15 cellular contexts compared by ENCODE assay signal in the genomic region with DNA sequence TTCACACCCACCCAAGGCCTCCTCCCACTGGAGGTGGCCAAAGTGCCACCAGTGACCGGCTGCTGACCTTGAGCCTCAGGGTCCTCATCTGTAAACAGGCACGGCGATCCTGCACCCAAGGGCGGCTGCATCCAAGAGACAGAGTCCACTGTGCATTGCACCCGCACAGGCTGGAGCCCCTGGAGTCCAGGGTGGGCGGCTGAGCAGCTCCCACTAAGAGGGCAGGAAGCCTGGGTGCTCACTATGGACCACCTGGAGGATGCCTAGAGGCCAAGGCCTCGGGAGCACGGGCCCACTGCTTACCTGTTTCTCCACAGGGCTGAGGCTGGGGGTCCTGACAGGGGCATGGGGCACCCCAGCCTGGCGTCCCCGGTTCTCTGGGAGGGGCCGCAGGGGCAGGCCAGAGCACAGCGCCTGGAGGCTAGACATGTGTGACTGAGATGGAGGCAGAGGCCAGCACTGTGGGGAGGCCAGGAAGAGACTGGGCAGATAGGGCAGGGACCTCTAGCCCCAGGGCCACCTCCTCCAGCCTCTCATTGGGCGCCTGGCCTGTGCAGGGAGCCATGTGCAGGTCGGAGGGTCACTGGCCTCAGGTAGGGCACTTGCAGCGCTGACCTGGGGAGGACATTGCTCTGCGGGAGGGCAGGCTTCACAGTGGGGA. TPM values are rescaled to one million over a fixed set of nuclear protein-coding genes. Genes with fewer than 3 reads are reported as not detected.
DNase-seq lines count a peak whose midpoint lies in the region; ATAC-seq and TF ChIP-seq lines count a peak whose summit lies in the region.
"Had no signal": no experiment of that assay in that cellular context is flagged by ENCODE, and none has a peak within 500 bp of the region (broad histone marks: within the 10 kb centered on the region; RNA-seq: fewer than 3 reads in every experiment).

Gene UROC1, minus strand, starts transcription at position 483 of the 661 bp plus-strand sequence. Its CDS starts 54 bp downstream, at position 429.

- H3K4me2 ChIP-seq in BLaER1 treated with 17β-estradiol and CSF1 and Interleukin-3, amounts not matched to agents 10 nM and 100 nM = peak within 1 kb of the TSS in 9 of 11 experiments; percentile 15 to 80 (median 59); a peak in 15 of 22 replicates
- H3K4me2 ChIP-seq in neural progenitor cell = peak within 1 kb of the TSS; percentile 46

- H3K27me3 Mint-ChIP-seq in Caco-2 (ENCODE audit: insufficient read depth, unreplicated experiment) (no peaks in the 10 kb centered on the region), glutamatergic neuron (ENCODE audit: unreplicated experiment) (peaks cover 9% of the 10 kb centered on the region), neural progenitor cell (ENCODE audit: insufficient read depth, low read depth) (peaks cover 9% of the 10 kb centered on the region)

- H3K79me2 ChIP-seq in neural progenitor cell (ENCODE audit: low read depth) = no peaks in the 10 kb centered on the region

- no peak within 1 kb of the TSS for H2AFZ ChIP-seq in neural progenitor cell (replicated peaks)

- H3K9me3 Mint-ChIP-seq in Caco-2 (ENCODE audit: unreplicated experiment) = no peaks in the 10 kb centered on the region
- H3K9me3 Mint-ChIP-seq in glutamatergic neuron (ENCODE audit: unreplicated experiment) = peaks cover 4% of the 10 kb centered on the region
- no peaks in the 10 kb centered on the region for H3K9me3 Mint-ChIP-seq in neural progenitor cell
- H3K9me3 Mint-ChIP-seq: CD4-positive, alpha-beta memory T cell; IgD-negative memory B cell had no signal

- intact Hi-C loops in Caco-2 (cut with micrococcal nuclease; ENCODE audit: unreplicated experiment) = no loop called here

- no peak within 1 kb of the TSS for H3K9ac ChIP-seq in BLaER1 treated with 17β-estradiol and CSF1 and Interleukin-3, amounts not matched to agents 10 nM and 100 nM
- no peak within 1 kb of the TSS for H3K9ac ChIP-seq in neural progenitor cell

- no peaks in the 10 kb centered on the region for H3K9me3 ChIP-seq in BLaER1 treated with 17β-estradiol and CSF1 and Interleukin-3, amounts not matched to agents 10 nM and 100 nM (replicated peaks in 1 of 11)
- H3K9me3 ChIP-seq in Caco-2 (no peaks in the 10 kb centered on the region), neural progenitor cell (ENCODE audit: low read depth) (no peaks in the 10 kb centered on the region)
- H3K9me3 ChIP-seq: SJSA1 had no signal

- H3F3A ChIP-seq in neural progenitor cell (ENCODE audit: low read depth) = no peaks in the 10 kb centered on the region

- POLR2A ChIA-PET in Caco-2 (lab: Charles Lee) = no interaction called here

- no peak for ATAC-seq in GM21447 (IDR thresholded peaks at IDR 0.05; ENCODE audit: unreplicated experiment)

- CTCF ChIA-PET in Caco-2 (lab: Charles Lee) = no interaction called here

- no peaks in the 10 kb centered on the region for H3K36me3 ChIP-seq in BLaER1 treated with 17β-estradiol and CSF1 and Interleukin-3, amounts not matched to agents 10 nM and 100 nM
- H3K36me3 ChIP-seq in Caco-2 (ENCODE audit: control insufficient read depth, insufficient read depth, low read length) (no peaks in the 10 kb centered on the region), neural progenitor cell (no peaks in the 10 kb centered on the region)
- H3K36me3 ChIP-seq: SJSA1 had no signal

- peak within 1 kb of the TSS; percentile 11 for H3K4me3 Mint-ChIP-seq in Caco-2 (ENCODE audit: unreplicated experiment)
- no peak within 1 kb of the TSS for H3K4me3 Mint-ChIP-seq in glutamatergic neuron (ENCODE audit: unreplicated experiment)
- H3K4me3 Mint-ChIP-seq in neural progenitor cell = no peak within 1 kb of the TSS
- H3K4me3 Mint-ChIP-seq: CD4-positive, alpha-beta memory T cell; IgD-negative memory B cell had no signal

- no TSS peak for BruUV-seq in Caco-2 (replicated peaks; lab: Mats Ljungman, UMichigan)

- TF ChIP-seq CTCF in Caco-2 (IDR thresholded peaks at IDR 0.05; ENCODE audit: insufficient read depth in 1 of 2, low read depth in 1 of 2, low read length in 1 of 2, severe bottlenecking in 1 of 2, unreplicated experiment in 1 of 2) (no peak), glutamatergic neuron (IDR thresholded peaks at IDR 0.05; ENCODE audit: partially characterized antibody, unreplicated experiment) (no peak), neural progenitor cell (IDR thresholded peaks at IDR 0.05) (no peak), GM10266 (IDR thresholded peaks at IDR 0.05; ENCODE audit: control insufficient read depth, insufficient read depth, low read depth, missing control alignments) (no peak)

- H3K27ac Mint-ChIP-seq in Caco-2 (ENCODE audit: unreplicated experiment) (peak within 1 kb of the TSS; percentile 78), glutamatergic neuron (ENCODE audit: unreplicated experiment) (no peak within 1 kb of the TSS), neural progenitor cell (peak within 1 kb of the TSS; percentile 70)
- H3K27ac Mint-ChIP-seq: CD4-positive, alpha-beta memory T cell; IgD-negative memory B cell had no signal

- H3K4me1 Mint-ChIP-seq in Caco-2 (ENCODE audit: low read depth, unreplicated experiment) = peaks cover 9% of the 10 kb centered on the region
- H3K4me1 Mint-ChIP-seq in glutamatergic neuron (ENCODE audit: low read depth, unreplicated experiment) = peaks cover 8% of the 10 kb centered on the region
- peaks cover 29% of the 10 kb centered on the region for H3K4me1 Mint-ChIP-seq in neural progenitor cell
- H3K4me1 Mint-ChIP-seq: CD4-positive, alpha-beta memory T cell; IgD-negative memory B cell had no signal

- no peaks in the 10 kb centered on the region for H3K36me3 Mint-ChIP-seq in Caco-2 (ENCODE audit: insufficient read depth, unreplicated experiment)
- H3K36me3 Mint-ChIP-seq in glutamatergic neuron (ENCODE audit: unreplicated experiment) = no peaks in the 10 kb centered on the region
- H3K36me3 Mint-ChIP-seq in neural progenitor cell = no peaks in the 10 kb centered on the region
- H3K36me3 Mint-ChIP-seq: CD4-positive, alpha-beta memory T cell; IgD-negative memory B cell had no signal

- H3K4me3 ChIP-seq in BLaER1 treated with 17β-estradiol and CSF1 and Interleukin-3, amounts not matched to agents 10 nM and 100 nM = no peak within 1 kb of the TSS
- H3K4me3 ChIP-seq in Caco-2 (ENCODE audit: low read depth, low read length) (no peak within 1 kb of the TSS), neural progenitor cell (no peak within 1 kb of the TSS)
- H3K4me3 ChIP-seq: SJSA1 had no signal

- peaks cover 0 to 5% (median 0%) of the 10 kb centered on the region in 11 experiments; a peak in 4 of 22 replicates for H4K20me1 ChIP-seq in BLaER1 treated with 17β-estradiol and CSF1 and Interleukin-3, amounts not matched to agents 10 nM and 100 nM
- H4K20me1 ChIP-seq in neural progenitor cell (ENCODE audit: low read depth) = no peaks in the 10 kb centered on the region

- peaks cover 0 to 33% (median 19%) of the 10 kb centered on the region in 10 experiments; a peak in 17 of 20 replicates for H3K4me1 ChIP-seq in BLaER1 treated with 17β-estradiol and CSF1 and Interleukin-3, amounts not matched to agents 10 nM and 100 nM
- peaks cover 28% of the 10 kb centered on the region for H3K4me1 ChIP-seq in Caco-2
- peaks cover 10% of the 10 kb centered on the region for H3K4me1 ChIP-seq in neural progenitor cell
- H3K4me1 ChIP-seq: SJSA1 had no signal

- H3K27ac ChIP-seq in BLaER1 treated with 17β-estradiol and CSF1 and Interleukin-3, amounts not matched to agents 10 nM and 100 nM = no peak within 1 kb of the TSS
- H3K27ac ChIP-seq in neural progenitor cell = no peak within 1 kb of the TSS
- H3K27ac ChIP-seq: SJSA1 had no signal

- peaks cover 0 to 3% (median 1%) of the 10 kb centered on the region in 11 experiments; a peak in 13 of 22 replicates for H3K27me3 ChIP-seq in BLaER1 treated with 17β-estradiol and CSF1 and Interleukin-3, amounts not matched to agents 10 nM and 100 nM
- H3K27me3 ChIP-seq in Caco-2 (replicated peaks; ENCODE audit: control insufficient read depth, insufficient read depth, low read length) (no peaks in the 10 kb centered on the region), neural progenitor cell (peaks cover 1% of the 10 kb centered on the region)
- H3K27me3 ChIP-seq: SJSA1 had no signal

- DNase-seq in Caco-2 (no peak), glutamatergic neuron (peak; percentile 10), neural progenitor cell (ENCODE audit: low spot score) (no peak), GM10266 (ENCODE audit: extremely low spot score) (no peak)
- no peak for DNase-seq in stimulated activated CD4-positive, alpha-beta T cell treated with anti-CD3 and anti-CD28 coated beads, Interleukin-2, amount 100 ng/mL, for 48 hours
- DNase-seq in activated T-cell treated with anti-CD3 and anti-CD28 coated beads, Interleukin-2, amount 50 U/mL, for 1 hour = no peak
- DNase-seq: CD4-positive, alpha-beta memory T cell; DND-41; NCI-H2029 treated with DMSO at 0.1 percent for 48 hours; NCI-H510A; NCI-H774 had no signal

RNA-seq across cellular contexts. Expression of gene UROC1, which starts in this region (rescaled TPM):
- total RNA-seq in Caco-2 (2022) = not detected in 2 replicates
- not detected for total RNA-seq in glutamatergic neuron (ENCODE audit: unreplicated experiment)
- not detected in 2 replicates for total RNA-seq in neural progenitor cell (ENCODE audit: low replicate concordance)
- total RNA-seq: CD4-positive, alpha-beta memory T cell; SJSA1 had no signal

Comparison
In these comparisons a context has a peak if more than half of its experiments do, and no peak if none do; other contexts are left out.
1. Peak in DNase-seq in glutamatergic neuron; RNA of the gene not detected or under 1 TPM.